10 cellular contexts compared by ENCODE assay signal in the genomic region with DNA sequence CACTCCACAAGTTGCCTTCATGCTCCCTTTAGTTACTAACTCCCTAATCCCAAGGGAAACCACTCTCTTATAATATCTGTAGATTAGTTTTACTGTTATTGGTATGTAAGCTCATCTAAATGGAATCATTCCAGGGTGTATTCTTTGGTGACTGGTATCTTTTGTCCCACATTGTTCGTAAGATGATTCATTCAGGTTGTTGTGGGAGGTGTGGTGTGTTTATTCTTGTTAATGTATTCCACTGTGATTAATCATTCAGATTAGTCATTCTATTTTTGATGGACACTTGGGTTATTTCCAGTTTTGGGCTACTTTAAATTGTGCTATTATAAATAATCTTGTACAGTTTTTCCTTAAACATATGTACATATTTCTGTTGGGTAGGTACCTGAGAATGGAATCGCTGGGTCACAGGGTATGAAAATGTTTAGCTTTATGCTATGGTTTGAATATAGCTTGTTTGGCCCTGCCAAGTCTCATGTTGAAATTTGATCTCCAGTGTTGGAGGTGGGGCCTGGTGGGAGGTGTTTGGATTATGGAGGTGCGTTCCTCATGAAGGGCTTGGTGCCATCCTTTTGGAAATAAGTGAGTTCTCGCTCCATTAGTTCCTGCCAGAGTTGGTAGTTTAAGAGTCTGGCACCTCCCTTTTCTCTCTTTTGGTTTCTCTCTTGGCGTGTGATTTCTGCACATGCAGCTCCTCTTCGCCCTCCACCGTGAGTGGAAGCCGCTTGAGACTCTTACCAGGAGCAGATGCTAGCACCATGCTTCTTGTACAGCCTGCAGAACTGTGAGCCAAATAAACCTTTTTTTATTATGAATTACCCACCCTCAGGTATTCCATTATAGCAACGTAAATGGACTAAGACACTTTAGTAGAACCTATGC. TPM values are rescaled to one million over a fixed set of nuclear protein-coding genes. Genes with fewer than 3 reads are reported as not detected.
DNase-seq lines count a peak whose midpoint lies in the region; ATAC-seq and TF ChIP-seq lines count a peak whose summit lies in the region.
"Had no signal": no experiment of that assay in that cellular context is flagged by ENCODE, and none has a peak within 500 bp of the region (broad histone marks: within the 10 kb centered on the region; RNA-seq: fewer than 3 reads in every experiment).

No MANE protein-coding gene starts in this region.

- peak overlapping the region; percentile 77 for H3K27ac ChIP-seq in RWPE2 (ENCODE audit: poor library complexity, severe bottlenecking)
- H3K27ac ChIP-seq in fibroblast of lung (ENCODE audit: insufficient read depth, low read length), result no peak overlapping the region
- H3K27ac ChIP-seq: cardiac muscle cell, thoracic aorta had no signal

- H3K9me3 Mint-ChIP-seq in activated naive CD4-positive, alpha-beta T cell treated with anti-CD3 and anti-CD28 coated beads, Interleukin-2, amount 50 U/mL, for 24 hours, result no peaks in the 10 kb centered on the region
- H3K9me3 Mint-ChIP-seq in type B pancreatic cell, result no peaks in the 10 kb centered on the region

- H3K4me1 ChIP-seq in RWPE2 (ENCODE audit: insufficient read depth, poor library complexity, severe bottlenecking), result peaks cover 12% of the 10 kb centered on the region
- no peaks in the 10 kb centered on the region for H3K4me1 ChIP-seq in fibroblast of lung (ENCODE audit: control insufficient read depth, extremely low read depth, insufficient read depth, low read length)

- H3K4me3 Mint-ChIP-seq in activated naive CD4-positive, alpha-beta T cell treated with anti-CD3 and anti-CD28 coated beads, Interleukin-2, amount 50 U/mL, for 24 hours, result peak overlapping the region; percentile 27
- H3K4me3 Mint-ChIP-seq in type B pancreatic cell, result no peak overlapping the region

- POLR2A ChIA-PET in GM10248 (lab: Yijun Ruan, JAX), result interaction anchor here (0.8 kb wide), 1 partner anchor 326 kb away, joined by 5 read pairs; no protein-coding TSS in a partner anchor

- H3K4me2 ChIP-seq in fibroblast of lung (ENCODE audit: extremely low read depth, insufficient read depth, low read length), result no peak overlapping the region

- H3K36me3 Mint-ChIP-seq in activated naive CD4-positive, alpha-beta T cell treated with anti-CD3 and anti-CD28 coated beads, Interleukin-2, amount 50 U/mL, for 24 hours, result peaks cover 13% of the 10 kb centered on the region
- peaks cover 12% of the 10 kb centered on the region for H3K36me3 Mint-ChIP-seq in type B pancreatic cell

- H3K9ac ChIP-seq in fibroblast of lung (ENCODE audit: insufficient read depth, low read length), result no peak overlapping the region

- no peaks in the 10 kb centered on the region for H4K20me1 ChIP-seq in fibroblast of lung (ENCODE audit: control insufficient read depth, extremely low read depth, insufficient read depth, low read length)

- peak overlapping the region; percentile 60 for H3K27ac Mint-ChIP-seq in activated naive CD4-positive, alpha-beta T cell treated with anti-CD3 and anti-CD28 coated beads, Interleukin-2, amount 50 U/mL, for 24 hours
- peak overlapping the region; percentile 67 for H3K27ac Mint-ChIP-seq in type B pancreatic cell

- peaks cover 1% of the 10 kb centered on the region for H3K79me2 ChIP-seq in fibroblast of lung (ENCODE audit: control insufficient read depth, insufficient read depth, low read length)

- H3K27me3 Mint-ChIP-seq in activated naive CD4-positive, alpha-beta T cell treated with anti-CD3 and anti-CD28 coated beads, Interleukin-2, amount 50 U/mL, for 24 hours, result no peaks in the 10 kb centered on the region
- H3K27me3 Mint-ChIP-seq in type B pancreatic cell, result no peaks in the 10 kb centered on the region

- peaks cover 40% of the 10 kb centered on the region for H3K4me1 Mint-ChIP-seq in activated naive CD4-positive, alpha-beta T cell treated with anti-CD3 and anti-CD28 coated beads, Interleukin-2, amount 50 U/mL, for 24 hours
- H3K4me1 Mint-ChIP-seq in type B pancreatic cell (ENCODE audit: unreplicated experiment), result peaks cover 9% of the 10 kb centered on the region

- DNase-seq in activated naive CD4-positive, alpha-beta T cell (lab: John Stamatoyannopoulos, UW), result no peak
- no peak for DNase-seq in RWPE2 (ENCODE audit: low spot score)
- peak; percentile 29 to 93 for DNase-seq in fibroblast of lung (ENCODE audit: low read depth in 2 of 2)
- DNase-seq in type B pancreatic cell (ENCODE audit: extremely low spot score, unreplicated experiment), result no peak
- DNase-seq in NCI-H2029 treated with DMSO at 0.1 percent for 48 hours (lab: John Stamatoyannopoulos, UW), result no peak
- no peak for DNase-seq in GM10248 (ENCODE audit: extremely low spot score)

- ATAC-seq in RWPE2 (ENCODE audit: low read depth) (peak; percentile 96), GM21447 (IDR thresholded peaks at IDR 0.05; ENCODE audit: unreplicated experiment) (no peak)

- CTCF ChIA-PET in GM10248 (lab: Yijun Ruan, JAX), result interaction anchor here (0.7 to 1.3 kb wide), 6 partner anchors 9 to 99 kb away, joined by 3 to 5 read pairs (median 4); no protein-coding TSS in a partner anchor

- H3K9me3 ChIP-seq in RWPE2 (ENCODE audit: severe bottlenecking) (no peaks in the 10 kb centered on the region), fibroblast of lung (ENCODE audit: control insufficient read depth, insufficient read depth, low read depth, low read length) (no peaks in the 10 kb centered on the region)
- H3K9me3 ChIP-seq: thoracic aorta had no signal

- H3K27me3 ChIP-seq in RWPE2 (ENCODE audit: insufficient read depth, poor library complexity, severe bottlenecking) (no peaks in the 10 kb centered on the region), fibroblast of lung (ENCODE audit: control insufficient read depth, insufficient read depth, low read length) (no peaks in the 10 kb centered on the region)
- H3K27me3 ChIP-seq: cardiac muscle cell had no signal

- no peak for TF ChIP-seq CTCF in RWPE2 (IDR thresholded peaks at IDR 0.05; ENCODE audit: poor library complexity, severe bottlenecking)
- no peak for TF ChIP-seq CTCF in fibroblast of lung (conservative IDR thresholded peaks at IDR 0.05 in 1 of 2, IDR thresholded peaks at IDR 0.05 in 1 of 2; ENCODE audit: low read depth in 1 of 2, low read length in 2 of 2)
- TF ChIP-seq CTCF in type B pancreatic cell (conservative IDR thresholded peaks at IDR 0.05), result no peak
- TF ChIP-seq CTCF in GM10248 (IDR thresholded peaks at IDR 0.05; ENCODE audit: control extremely low read depth, extremely low read depth, low read depth, missing control alignments), result no peak

- H3K4me3 ChIP-seq in RWPE2 (ENCODE audit: severe bottlenecking) (no peak overlapping the region), fibroblast of lung (replicated peaks in 1 of 4; ENCODE audit: control extremely low read depth in 1 of 4, insufficient read depth in 1 of 4, low read depth in 3 of 4, low read length in 4 of 4) (no peak overlapping the region)
- H3K4me3 ChIP-seq: cardiac muscle cell, thoracic aorta had no signal

- no peak overlapping the region for H2AFZ ChIP-seq in fibroblast of lung (ENCODE audit: low read length)

- H3K36me3 ChIP-seq in RWPE2 (ENCODE audit: low read depth) (peaks cover 11% of the 10 kb centered on the region), fibroblast of lung (ENCODE audit: control insufficient read depth, insufficient read depth, low read length) (peaks cover 2% of the 10 kb centered on the region)
- H3K36me3 ChIP-seq: cardiac muscle cell had no signal

RNA-seq across cellular contexts. Expression of gene BTRC, which starts 13.8 kb away (rescaled TPM):
- total RNA-seq in fibroblast of lung, result 9.2 and 9.5 TPM in 2 replicates
- polyA plus RNA-seq in fibroblast of lung, result 9.6 and 10.9 TPM in 2 replicates
- 5.3 and 6.9 TPM in 2 replicates for polyA plus RNA-seq in fibroblast of lung (2012)
- 7.2 and 7.7 TPM in 2 replicates for polyA minus RNA-seq in fibroblast of lung (ENCODE audit: low replicate concordance)
- total RNA-seq in type B pancreatic cell (ENCODE audit: low replicate concordance), result 25.9 and 35.2 TPM in 2 replicates

Comparison
In these comparisons a context has a peak if more than half of its experiments do, and no peak if none do; other contexts are left out.
1. DNase-seq: peak in fibroblast of lung (2 of 2); none in activated naive CD4-positive, alpha-beta T cell (0 of 4), RWPE2 (single experiment), type B pancreatic cell (single experiment), NCI-H2029 treated with DMSO at 0.1 percent for 48 hours (single experiment) and GM10248 (single experiment).